8 cellular contexts compared by ENCODE assay signal in the genomic region with DNA sequence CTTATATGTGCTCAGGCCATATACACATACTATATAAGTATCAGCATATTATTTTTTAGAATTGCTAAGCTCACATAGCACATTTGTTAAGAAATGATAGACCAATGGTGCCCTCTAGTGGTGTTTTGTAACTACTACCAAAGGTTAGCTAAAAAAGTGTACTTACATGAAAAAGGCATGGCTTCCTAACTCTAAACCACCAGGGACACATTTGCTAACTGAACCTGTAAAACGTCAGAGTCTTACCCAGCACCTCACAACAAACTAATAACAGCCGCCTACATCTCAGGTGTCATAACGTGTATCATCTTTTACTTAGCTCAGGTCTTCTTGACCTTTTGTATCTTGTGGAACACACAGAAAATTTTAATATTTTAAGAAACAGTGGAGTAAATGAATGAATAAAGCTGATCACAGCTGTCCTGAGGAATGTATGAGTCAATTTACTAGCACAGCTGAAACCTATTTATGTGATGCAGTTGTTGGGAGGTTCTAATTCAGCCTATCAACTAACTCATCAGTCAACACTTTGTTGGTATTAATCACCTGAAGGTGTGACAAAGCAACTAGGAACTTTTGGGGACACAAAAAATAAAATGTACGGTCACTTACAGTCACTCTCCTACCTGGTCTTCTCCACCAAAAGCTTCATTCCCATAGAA.
A peak's percentile ranks its signal among the peaks of the same experiment; 100 is the strongest.
DNase-seq lines count a peak whose midpoint lies in the region; ATAC-seq and TF ChIP-seq lines count a peak whose summit lies in the region.

No MANE protein-coding gene starts in this region.

- no peaks in the 10 kb centered on the region for H3K9me3 ChIP-seq in CD4-positive, alpha-beta T cell (ENCODE audit: control insufficient read depth, low read length)
- no peaks in the 10 kb centered on the region for H3K9me3 ChIP-seq in esophagus squamous epithelium

- no peaks in the 10 kb centered on the region for H3K36me3 ChIP-seq in esophagus squamous epithelium

- H3K27ac ChIP-seq in CD4-positive, alpha-beta T cell (ENCODE audit: low read depth, low read length) = no peak overlapping the region
- no peak overlapping the region for H3K27ac ChIP-seq in esophagus squamous epithelium

- H3K27me3 ChIP-seq in CD4-positive, alpha-beta T cell (ENCODE audit: control insufficient read depth, insufficient read depth, low read length) = peaks cover 10% of the 10 kb centered on the region
- H3K27me3 ChIP-seq in esophagus squamous epithelium = peaks cover 0 to 7% (median 0%) of the 10 kb centered on the region in 4 donors

- peak; percentile 51 for ATAC-seq in CD4-positive, alpha-beta T cell (ENCODE audit: poor library complexity)
- peak; percentile 92 for ATAC-seq in GM18861 (IDR thresholded peaks at IDR 0.05; ENCODE audit: unreplicated experiment)
- peak; percentile 92 for ATAC-seq in HG02981 (IDR thresholded peaks at IDR 0.05; ENCODE audit: unreplicated experiment)
- ATAC-seq in SK-N-SH treated with all-trans-retinoic acid at 6 μM for 48 hours = peak; percentile 92

- no peaks in the 10 kb centered on the region for H3K36me3 Mint-ChIP-seq in CD4-positive, alpha-beta T cell (ENCODE audit: low read depth)
- no peaks in the 10 kb centered on the region for H3K36me3 Mint-ChIP-seq in osteocyte (ENCODE audit: unreplicated experiment)

- POLR2A ChIA-PET in CD4-positive, alpha-beta T cell (lab: Charles Lee) = no interaction called here

- H3K4me3 Mint-ChIP-seq in CD4-positive, alpha-beta T cell = no peak overlapping the region
- no peak overlapping the region for H3K4me3 Mint-ChIP-seq in osteocyte (ENCODE audit: unreplicated experiment)

- intact Hi-C loops in CD4-positive, alpha-beta T cell (cut with DNase I, micrococcal nuclease) = loop anchor here (2.0 to 5.0 kb wide), 3 partner anchors 610 to 711 kb away; no protein-coding TSS in a partner anchor
- intact Hi-C loops in esophagus squamous epithelium (cut with DNase I) = loop anchor here (5.0 kb wide), 1 partner anchor 600 kb away; no protein-coding TSS in a partner anchor

- CTCF ChIA-PET in CD4-positive, alpha-beta T cell (lab: Charles Lee) = interaction anchor here (0.9 to 1.0 kb wide), 2 partner anchors 10 to 23 kb away, joined by 3 to 4 read pairs; no protein-coding TSS in a partner anchor

- peak; percentile 81 for TF ChIP-seq CTCF in CD4-positive, alpha-beta T cell (IDR thresholded peaks at IDR 0.05)
- TF ChIP-seq CTCF in esophagus squamous epithelium (IDR thresholded peaks at IDR 0.05) (peak; percentile 44 to 83 (median 68)), osteocyte (IDR thresholded peaks at IDR 0.05) (peak; percentile 71)

- H3K4me3 ChIP-seq in esophagus squamous epithelium = no peak overlapping the region

- no peaks in the 10 kb centered on the region for H3K9me3 Mint-ChIP-seq in CD4-positive, alpha-beta T cell
- H3K9me3 Mint-ChIP-seq in osteocyte (ENCODE audit: unreplicated experiment) = no peaks in the 10 kb centered on the region

- WGBS in esophagus squamous epithelium, 2 donors = 20 to 23% methylated on average over 4 of the region's 4 CpGs

- DNase-seq in CD4-positive, alpha-beta T cell = no peak
- DNase-seq in NCI-H146 treated with DMSO at 0.1 percent for 48 hours (lab: John Stamatoyannopoulos, UW; ENCODE audit: unreplicated experiment) (peak; percentile 62), esophagus squamous epithelium (lab: John Stamatoyannopoulos, UW) (no peak), osteocyte (ENCODE audit: extremely low spot score, unreplicated experiment) (no peak), occipital lobe (lab: John Stamatoyannopoulos, UW) (no peak)

- H3K4me1 Mint-ChIP-seq in CD4-positive, alpha-beta T cell (ENCODE audit: low read depth) = no peaks in the 10 kb centered on the region
- H3K4me1 Mint-ChIP-seq in osteocyte (ENCODE audit: unreplicated experiment) = no peaks in the 10 kb centered on the region

- no peak for TF ChIP-seq POLR2A in esophagus squamous epithelium (IDR thresholded peaks at IDR 0.05)

- H3K4me1 ChIP-seq in esophagus squamous epithelium = peaks cover 0 to 15% (median 7%) of the 10 kb centered on the region in 3 donors

- peaks cover 11% of the 10 kb centered on the region for H3K27me3 Mint-ChIP-seq in CD4-positive, alpha-beta T cell
- peaks cover 26% of the 10 kb centered on the region for H3K27me3 Mint-ChIP-seq in osteocyte (ENCODE audit: unreplicated experiment)

- H3K27ac Mint-ChIP-seq in CD4-positive, alpha-beta T cell = no peak overlapping the region
- no peak overlapping the region for H3K27ac Mint-ChIP-seq in osteocyte (ENCODE audit: unreplicated experiment)

TF ChIP-seq in SK-N-SH treated with all-trans-retinoic acid at 6 μM for 48 hours, 23 proteins besides CTCF, POLR2A, EP300 and RAD21:
- TF ChIP-seq BACH2 (CRISPR knock-in tag; IDR thresholded peaks at IDR 0.05; ENCODE audit: borderline replicate concordance) (no peak), ESRRG (CRISPR knock-in tag; IDR thresholded peaks at IDR 0.05) (no peak), PPARA (CRISPR knock-in tag; IDR thresholded peaks at IDR 0.05; ENCODE audit: borderline replicate concordance) (no peak), ZFP3 (CRISPR knock-in tag; IDR thresholded peaks at IDR 0.05) (no peak), OSR1 (CRISPR knock-in tag; IDR thresholded peaks at IDR 0.05) (no peak), CSDC2 (CRISPR knock-in tag; IDR thresholded peaks at IDR 0.05) (no peak), GLIS3 (CRISPR knock-in tag; IDR thresholded peaks at IDR 0.05) (no peak), TOX (CRISPR knock-in tag; IDR thresholded peaks at IDR 0.05; ENCODE audit: borderline replicate concordance) (no peak), SNAI2 (CRISPR knock-in tag; IDR thresholded peaks at IDR 0.05) (no peak), ZNF565 (CRISPR knock-in tag; conservative IDR thresholded peaks at IDR 0.05; ENCODE audit: low read depth) (no peak), ZFP30 (CRISPR knock-in tag; IDR thresholded peaks at IDR 0.05) (no peak), RARB (CRISPR knock-in tag; IDR thresholded peaks at IDR 0.05) (no peak), ZC3H10 (CRISPR knock-in tag; IDR thresholded peaks at IDR 0.05) (no peak)
- TF ChIP-seq, protein P1, sequence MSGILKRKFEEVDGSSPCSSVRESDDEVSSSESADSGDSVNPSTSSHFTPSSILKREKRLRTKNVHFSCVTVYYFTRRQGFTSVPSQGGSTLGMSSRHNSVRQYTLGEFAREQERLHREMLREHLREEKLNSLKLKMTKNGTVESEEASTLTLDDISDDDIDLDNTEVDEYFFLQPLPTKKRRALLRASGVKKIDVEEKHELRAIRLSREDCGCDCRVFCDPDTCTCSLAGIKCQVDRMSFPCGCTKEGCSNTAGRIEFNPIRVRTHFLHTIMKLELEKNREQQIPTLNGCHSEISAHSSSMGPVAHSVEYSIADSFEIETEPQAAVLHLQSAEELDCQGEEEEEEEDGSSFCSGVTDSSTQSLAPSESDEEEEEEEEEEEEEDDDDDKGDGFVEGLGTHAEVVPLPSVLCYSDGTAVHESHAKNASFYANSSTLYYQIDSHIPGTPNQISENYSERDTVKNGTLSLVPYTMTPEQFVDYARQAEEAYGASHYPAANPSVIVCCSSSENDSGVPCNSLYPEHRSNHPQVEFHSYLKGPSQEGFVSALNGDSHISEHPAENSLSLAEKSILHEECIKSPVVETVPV (CRISPR knock-in tag; IDR thresholded peaks at IDR 0.05) = no peak
- TF ChIP-seq, protein P2, sequence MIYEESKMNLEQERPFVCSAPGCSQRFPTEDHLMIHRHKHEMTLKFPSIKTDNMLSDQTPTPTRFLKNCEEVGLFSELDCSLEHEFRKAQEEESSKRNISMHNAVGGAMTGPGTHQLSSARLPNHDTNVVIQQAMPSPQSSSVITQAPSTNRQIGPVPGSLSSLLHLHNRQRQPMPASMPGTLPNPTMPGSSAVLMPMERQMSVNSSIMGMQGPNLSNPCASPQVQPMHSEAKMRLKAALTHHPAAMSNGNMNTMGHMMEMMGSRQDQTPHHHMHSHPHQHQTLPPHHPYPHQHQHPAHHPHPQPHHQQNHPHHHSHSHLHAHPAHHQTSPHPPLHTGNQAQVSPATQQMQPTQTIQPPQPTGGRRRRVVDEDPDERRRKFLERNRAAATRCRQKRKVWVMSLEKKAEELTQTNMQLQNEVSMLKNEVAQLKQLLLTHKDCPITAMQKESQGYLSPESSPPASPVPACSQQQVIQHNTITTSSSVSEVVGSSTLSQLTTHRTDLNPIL (CRISPR knock-in tag; IDR thresholded peaks at IDR 0.05; ENCODE audit: low read depth) = no peak
- TF ChIP-seq, protein P3, sequence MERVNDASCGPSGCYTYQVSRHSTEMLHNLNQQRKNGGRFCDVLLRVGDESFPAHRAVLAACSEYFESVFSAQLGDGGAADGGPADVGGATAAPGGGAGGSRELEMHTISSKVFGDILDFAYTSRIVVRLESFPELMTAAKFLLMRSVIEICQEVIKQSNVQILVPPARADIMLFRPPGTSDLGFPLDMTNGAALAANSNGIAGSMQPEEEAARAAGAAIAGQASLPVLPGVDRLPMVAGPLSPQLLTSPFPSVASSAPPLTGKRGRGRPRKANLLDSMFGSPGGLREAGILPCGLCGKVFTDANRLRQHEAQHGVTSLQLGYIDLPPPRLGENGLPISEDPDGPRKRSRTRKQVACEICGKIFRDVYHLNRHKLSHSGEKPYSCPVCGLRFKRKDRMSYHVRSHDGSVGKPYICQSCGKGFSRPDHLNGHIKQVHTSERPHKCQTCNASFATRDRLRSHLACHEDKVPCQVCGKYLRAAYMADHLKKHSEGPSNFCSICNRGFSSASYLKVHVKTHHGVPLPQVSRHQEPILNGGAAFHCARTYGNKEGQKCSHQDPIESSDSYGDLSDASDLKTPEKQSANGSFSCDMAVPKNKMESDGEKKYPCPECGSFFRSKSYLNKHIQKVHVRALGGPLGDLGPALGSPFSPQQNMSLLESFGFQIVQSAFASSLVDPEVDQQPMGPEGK (CRISPR knock-in tag; IDR thresholded peaks at IDR 0.05; ENCODE audit: borderline replicate concordance) = no peak
- TF ChIP-seq, protein P4, sequence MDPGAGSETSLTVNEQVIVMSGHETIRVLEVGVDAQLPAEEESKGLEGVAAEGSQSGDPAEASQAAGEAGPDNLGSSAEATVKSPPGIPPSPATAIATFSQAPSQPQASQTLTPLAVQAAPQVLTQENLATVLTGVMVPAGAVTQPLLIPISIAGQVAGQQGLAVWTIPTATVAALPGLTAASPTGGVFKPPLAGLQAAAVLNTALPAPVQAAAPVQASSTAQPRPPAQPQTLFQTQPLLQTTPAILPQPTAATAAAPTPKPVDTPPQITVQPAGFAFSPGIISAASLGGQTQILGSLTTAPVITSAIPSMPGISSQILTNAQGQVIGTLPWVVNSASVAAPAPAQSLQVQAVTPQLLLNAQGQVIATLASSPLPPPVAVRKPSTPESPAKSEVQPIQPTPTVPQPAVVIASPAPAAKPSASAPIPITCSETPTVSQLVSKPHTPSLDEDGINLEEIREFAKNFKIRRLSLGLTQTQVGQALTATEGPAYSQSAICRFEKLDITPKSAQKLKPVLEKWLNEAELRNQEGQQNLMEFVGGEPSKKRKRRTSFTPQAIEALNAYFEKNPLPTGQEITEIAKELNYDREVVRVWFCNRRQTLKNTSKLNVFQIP (CRISPR knock-in tag; IDR thresholded peaks at IDR 0.05; ENCODE audit: borderline replicate concordance, low read depth) = no peak
